In the genomic region with DNA sequence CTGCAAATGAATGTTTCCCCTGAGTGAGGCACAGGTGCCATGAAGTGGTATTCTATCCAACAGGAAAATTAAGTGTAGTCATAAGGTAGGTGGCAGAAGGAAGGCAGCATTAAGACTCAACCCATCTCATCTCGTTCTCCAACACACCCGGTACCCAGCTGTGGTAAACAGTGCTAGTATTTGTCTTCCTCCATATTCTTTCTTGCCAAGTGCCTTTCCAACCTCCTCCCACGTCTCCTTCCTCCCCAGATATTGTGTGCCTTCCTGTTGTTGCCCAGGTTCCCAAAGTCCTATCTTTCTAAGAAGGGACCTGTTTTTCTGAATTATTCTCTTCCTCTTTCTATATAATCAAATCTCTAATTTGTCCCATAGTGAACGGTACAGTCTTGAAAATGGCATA, we compare ENCODE assay signal across 22 cellular contexts.
A peak's percentile ranks its signal among the peaks of the same experiment; 100 is the strongest.
DNase-seq lines count a peak whose midpoint lies in the region; ATAC-seq, FAIRE-seq and TF ChIP-seq lines count a peak whose summit lies in the region.
"Had no signal": no experiment of that assay in that cellular context is flagged by ENCODE, and none has a peak within 500 bp of the region (broad histone marks: within the 10 kb centered on the region; RNA-seq: fewer than 3 reads in every experiment).

No MANE protein-coding gene starts in this region.

- intact Hi-C loops in esophagus muscularis mucosa (cut with DNase I): no loop called here
- intact Hi-C loops in sigmoid colon (cut with DNase I): loop anchor here (5.0 kb wide), 1 partner anchor 42 kb away; no protein-coding TSS in a partner anchor

- no peaks in the 10 kb centered on the region for H3K9me3 Mint-ChIP-seq in neural progenitor cell
- H3K9me3 Mint-ChIP-seq: activated naive CD8-positive, alpha-beta T cell treated with anti-CD3 and anti-CD28 coated beads for 36 hours; activated T-helper 2 cell treated with anti-CD3 and anti-CD28 coated beads, Interferon-gamma antibody, Interleukin-2, Interleukin-4, amounts not matched to agents 10 μg/mL and 5 μg/mL and 100 μg/mL, durations not matched to agents 14 hours and 24 hours and 36 hours; dendritic cell treated with granulocyte-macrophage colony-stimulating factor and Interleukin-4, amounts not matched to agents 40 ng/mL and 50 ng/mL, for 4 days; natural killer cell treated with Interleukin-12 subunit alpha and Interleukin-12 subunit beta and Interleukin-15 and Interleukin-18, amount 100 ng/mL, for 72 hours; stimulated activated naive B cell treated with anti-CD40 and anti-IgM and Interleukin-4, amounts not matched to agents 10 μg/mL and 1 μg/mL and 100 μg/mL, for 72 hours; T-helper 1 cell treated with Interleukin-12 subunit alpha and Interleukin-12 subunit beta and Interleukin-4 antibody, amounts not matched to agents 30 μg/mL and 1 μg/mL, for 36 hours; type B pancreatic cell had no signal

- H4K20me1 ChIP-seq in SK-N-SH (ENCODE audit: insufficient read depth): peaks cover 3% of the 10 kb centered on the region
- no peaks in the 10 kb centered on the region for H4K20me1 ChIP-seq in neural progenitor cell (ENCODE audit: low read depth)

- H3K36me3 ChIP-seq in SK-N-SH (replicated peaks in 1 of 2; ENCODE audit: control insufficient read depth in 1 of 2, insufficient read depth in 2 of 2, low read length in 1 of 2) (peaks cover 17 to 25% of the 10 kb centered on the region in 2 experiments), esophagus muscularis mucosa (peaks cover 12 to 31% (median 21%) of the 10 kb centered on the region in 4 donors), sigmoid colon (peaks cover 0 to 5% (median 2%) of the 10 kb centered on the region in 4 donors), neural progenitor cell (no peaks in the 10 kb centered on the region)

- no peaks in the 10 kb centered on the region for H3K27me3 ChIP-seq in SK-N-SH (ENCODE audit: insufficient read depth)
- H3K27me3 ChIP-seq in esophagus muscularis mucosa: no peaks in the 10 kb centered on the region
- H3K27me3 ChIP-seq in sigmoid colon: no peaks in the 10 kb centered on the region
- no peaks in the 10 kb centered on the region for H3K27me3 ChIP-seq in neural progenitor cell

- H2AFZ ChIP-seq in SK-N-SH (ENCODE audit: low read depth) (no peak overlapping the region), neural progenitor cell (replicated peaks) (no peak overlapping the region)

- H3K9me2 ChIP-seq in SK-N-SH: no peaks in the 10 kb centered on the region

- H3K79me2 ChIP-seq in SK-N-SH (ENCODE audit: insufficient read depth) (peaks cover 94% of the 10 kb centered on the region), neural progenitor cell (ENCODE audit: low read depth) (no peaks in the 10 kb centered on the region)

- H3F3A ChIP-seq in SK-N-SH (replicated peaks; ENCODE audit: insufficient read depth) (peaks cover 86% of the 10 kb centered on the region), neural progenitor cell (ENCODE audit: low read depth) (no peaks in the 10 kb centered on the region)

- FAIRE-seq in frontal cortex (lab: Jason Lieb, UNC): no peak

- H3K4me1 ChIP-seq in SK-N-SH (ENCODE audit: control insufficient read depth in 1 of 2, insufficient read depth in 2 of 2, low read depth in 1 of 2, low read length in 1 of 2) (peaks cover 4 to 52% of the 10 kb centered on the region in 2 experiments), esophagus muscularis mucosa (peaks cover 33 to 79% (median 75%) of the 10 kb centered on the region in 4 donors), sigmoid colon (peaks cover 0 to 63% (median 40%) of the 10 kb centered on the region in 4 donors), neural progenitor cell (no peaks in the 10 kb centered on the region)

- H3K27ac ChIP-seq in SK-N-SH (ENCODE audit: low read depth in 2 of 2, low read length in 1 of 2) (peak overlapping the region in 1 of 2 experiments; percentile 95; a peak in 2 of 4 replicates), esophagus muscularis mucosa (replicated peaks in 1 of 4) (peak overlapping the region; percentile 80 to 83 (median 80)), sigmoid colon (peak overlapping the region; percentile 13 to 86 (median 80)), neural progenitor cell (no peak overlapping the region)
- H3K27ac ChIP-seq: 22Rv1 had no signal

- no peak overlapping the region; the same call in 1 of the 2 replicates for H3K9ac ChIP-seq in SK-N-SH
- no peak overlapping the region for H3K9ac ChIP-seq in neural progenitor cell

- CTCF ChIA-PET in SK-N-SH (lab: Yijun Ruan, JAX): interaction anchor here (0.8 to 0.9 kb wide), 2 partner anchors 18 to 88 kb away, joined by 3 read pairs; no protein-coding TSS in a partner anchor

- peaks cover 21% of the 10 kb centered on the region for H3K36me3 Mint-ChIP-seq in neural progenitor cell
- H3K36me3 Mint-ChIP-seq: natural killer cell treated with Interleukin-12 subunit alpha and Interleukin-12 subunit beta and Interleukin-15 and Interleukin-18, amount 100 ng/mL, for 72 hours had no signal

- no peak for TF ChIP-seq EP300 in SK-N-SH (IDR thresholded peaks at IDR 0.05; ENCODE audit: borderline replicate concordance in 1 of 2, low read depth in 1 of 2, low read length in 1 of 2)
- no peak for TF ChIP-seq EP300 in esophagus muscularis mucosa (IDR thresholded peaks at IDR 0.05)
- no peak for TF ChIP-seq EP300 in sigmoid colon (IDR thresholded peaks at IDR 0.05)

- H3K27ac Mint-ChIP-seq in neural progenitor cell: no peak overlapping the region
- H3K27ac Mint-ChIP-seq: activated naive CD8-positive, alpha-beta T cell treated with anti-CD3 and anti-CD28 coated beads for 36 hours; activated T-helper 2 cell treated with anti-CD3 and anti-CD28 coated beads, Interferon-gamma antibody, Interleukin-2, Interleukin-4, amounts not matched to agents 10 μg/mL and 5 μg/mL and 100 μg/mL, durations not matched to agents 14 hours and 24 hours and 36 hours; dendritic cell treated with granulocyte-macrophage colony-stimulating factor and Interleukin-4, amounts not matched to agents 40 ng/mL and 50 ng/mL, for 4 days; natural killer cell treated with Interleukin-12 subunit alpha and Interleukin-12 subunit beta and Interleukin-15 and Interleukin-18, amount 100 ng/mL, for 72 hours; stimulated activated naive B cell treated with anti-CD40 and anti-IgM and Interleukin-4, amounts not matched to agents 10 μg/mL and 1 μg/mL and 100 μg/mL, for 72 hours; T-helper 1 cell treated with Interleukin-12 subunit alpha and Interleukin-12 subunit beta and Interleukin-4 antibody, amounts not matched to agents 30 μg/mL and 1 μg/mL, for 36 hours; type B pancreatic cell had no signal

- H3K4me3 ChIP-seq in SK-N-SH (ENCODE audit: low read depth in 2 of 2, low read length in 1 of 2) (no peak overlapping the region), esophagus muscularis mucosa (no peak overlapping the region), sigmoid colon (no peak overlapping the region), neural progenitor cell (no peak overlapping the region)

- no peak for TF ChIP-seq RAD21 in SK-N-SH (IDR thresholded peaks at IDR 0.05; ENCODE audit: low read length)

- no peaks in the 10 kb centered on the region for H3K27me3 Mint-ChIP-seq in neural progenitor cell (ENCODE audit: insufficient read depth, low read depth)
- H3K27me3 Mint-ChIP-seq: activated naive CD8-positive, alpha-beta T cell treated with anti-CD3 and anti-CD28 coated beads for 36 hours; dendritic cell treated with granulocyte-macrophage colony-stimulating factor and Interleukin-4, amounts not matched to agents 40 ng/mL and 50 ng/mL, for 4 days; natural killer cell treated with Interleukin-12 subunit alpha and Interleukin-12 subunit beta and Interleukin-15 and Interleukin-18, amount 100 ng/mL, for 72 hours; stimulated activated naive B cell treated with anti-CD40 and anti-IgM and Interleukin-4, amounts not matched to agents 10 μg/mL and 1 μg/mL and 100 μg/mL, for 72 hours; type B pancreatic cell had no signal

- WGBS in SK-N-SH (ENCODE audit: low lambda C conversion rate): 79% methylated on average over 4 of the region's 4 CpGs
- 83% methylated on average over 4 of the region's 4 CpGs for WGBS in esophagus muscularis mucosa
- 81 to 83% methylated on average over 4 of the region's 4 CpGs for whole genome bisulfite sequencing in sigmoid colon, 2 donors

- H3K4me3 Mint-ChIP-seq in neural progenitor cell: no peak overlapping the region
- H3K4me3 Mint-ChIP-seq: activated naive CD8-positive, alpha-beta T cell treated with anti-CD3 and anti-CD28 coated beads for 36 hours; dendritic cell treated with granulocyte-macrophage colony-stimulating factor and Interleukin-4, amounts not matched to agents 40 ng/mL and 50 ng/mL, for 4 days; natural killer cell treated with Interleukin-12 subunit alpha and Interleukin-12 subunit beta and Interleukin-15 and Interleukin-18, amount 100 ng/mL, for 72 hours; stimulated activated naive B cell treated with anti-CD40 and anti-IgM and Interleukin-4, amounts not matched to agents 10 μg/mL and 1 μg/mL and 100 μg/mL, for 72 hours; T-helper 1 cell treated with Interleukin-12 subunit alpha and Interleukin-12 subunit beta and Interleukin-4 antibody, amounts not matched to agents 30 μg/mL and 1 μg/mL, for 36 hours; type B pancreatic cell had no signal

- TF ChIP-seq POLR2A in esophagus muscularis mucosa (IDR thresholded peaks at IDR 0.05; ENCODE audit: low read depth) (no peak), sigmoid colon (IDR thresholded peaks at IDR 0.05) (no peak)

- H3K4me2 ChIP-seq in SK-N-SH (0 out of 2 replicates have a peak overlapping the region, but pooled peaks have one; percentile 9), neural progenitor cell (no peak overlapping the region)

- ATAC-seq in SK-N-SH treated with all-trans-retinoic acid at 6 μM for 48 hours (no peak), HG03196 (IDR thresholded peaks at IDR 0.05; ENCODE audit: unreplicated experiment) (no peak)
- ATAC-seq: natural killer cell treated with Interleukin-12 subunit alpha and Interleukin-12 subunit beta and Interleukin-15 and Interleukin-18, amount 100 ng/mL, for 72 hours; stimulated activated naive B cell treated with anti-CD40 and anti-IgM and Interleukin-4, amounts not matched to agents 10 μg/mL and 1 μg/mL and 100 μg/mL, for 72 hours had no signal

- no peak for TF ChIP-seq CTCF in SK-N-SH (IDR thresholded peaks at IDR 0.05)
- TF ChIP-seq CTCF in esophagus muscularis mucosa (IDR thresholded peaks at IDR 0.05): no peak
- TF ChIP-seq CTCF in sigmoid colon (IDR thresholded peaks at IDR 0.05): no peak
- no peak for TF ChIP-seq CTCF in neural progenitor cell (IDR thresholded peaks at IDR 0.05)

- DNase-seq in SK-N-SH (no peak), esophagus muscularis mucosa (ENCODE audit: extremely low spot score) (no peak), sigmoid colon (no peak), neural progenitor cell (ENCODE audit: low spot score) (no peak), frontal cortex (ENCODE audit: low spot score in 2 of 2) (no peak), NCI-H1048 (lab: John Stamatoyannopoulos, UW) (no peak)
- DNase-seq: activated CD4-positive, alpha-beta T cell treated with anti-CD3 and anti-CD28 coated beads for 48 hours; activated naive CD8-positive, alpha-beta T cell treated with anti-CD3 and anti-CD28 coated beads for 36 hours; NCI-H1436; NCI-H2171; NCI-H69; SHP77 treated with DMSO at 0.1 percent for 48 hours; stimulated activated CD4-positive, alpha-beta T cell treated with anti-CD3 and anti-CD28 coated beads, Interleukin-1b, Interleukin-23, amount 100 ng/mL, for 48 hours; stimulated activated naive B cell treated with anti-CD40 and anti-IgM and Interleukin-4, amounts not matched to agents 10 μg/mL and 1 μg/mL and 100 μg/mL, for 72 hours had no signal

- POLR2A ChIA-PET in SK-N-SH (lab: Yijun Ruan, JAX): no interaction called here

- H3K9me3 ChIP-seq in SK-N-SH: no peaks in the 10 kb centered on the region
- H3K9me3 ChIP-seq in esophagus muscularis mucosa: no peaks in the 10 kb centered on the region
- no peaks in the 10 kb centered on the region for H3K9me3 ChIP-seq in sigmoid colon
- no peaks in the 10 kb centered on the region for H3K9me3 ChIP-seq in neural progenitor cell (ENCODE audit: low read depth)

- peaks cover 1% of the 10 kb centered on the region for H3K4me1 Mint-ChIP-seq in neural progenitor cell
